ENCODE assay signal across 15 cellular contexts in genomic region chr16:49838639-49839461, GRCh38. TPM values are rescaled to one million over a fixed set of nuclear protein-coding genes. Genes with fewer than 3 reads are reported as not detected.
DNase-seq lines count a peak whose midpoint lies in the region; ATAC-seq, FAIRE-seq and TF ChIP-seq lines count a peak whose summit lies in the region.
"Had no signal": no experiment of that assay in that cellular context is flagged by ENCODE, and none has a peak within 500 bp of the region (broad histone marks: within the 10 kb centered on the region; RNA-seq: fewer than 3 reads in every experiment).

No MANE protein-coding gene starts in this region.

- TF ChIP-seq CTCF in Peyer's patch (IDR thresholded peaks at IDR 0.05) (no peak), endothelial cell of umbilical vein (IDR thresholded peaks at IDR 0.05; ENCODE audit: extremely low read depth in 1 of 2, insufficient read depth in 1 of 2, low read depth in 1 of 2, low read length in 2 of 2) (no peak), thoracic aorta (IDR thresholded peaks at IDR 0.05) (no peak)

- peaks cover 24% of the 10 kb centered on the region for H3K27me3 Mint-ChIP-seq in activated CD4-positive, alpha-beta T cell treated with anti-CD3 and anti-CD28 coated beads, Interleukin-2, amount 10 ng/mL, durations not matched to agents 7 days and 5 days

- H3K4me3 ChIP-seq in Peyer's patch (peak overlapping the region in 3 of 4 donors; percentile 2 to 25 (median 24)), endothelial cell of umbilical vein (replicated peaks in 1 of 3; ENCODE audit: insufficient read depth in 1 of 3, low read depth in 1 of 3, low read length in 3 of 3) (no peak overlapping the region), thoracic aorta (peak overlapping the region; percentile 45)

- no peak for ATAC-seq in thoracic aorta (ENCODE audit: insufficient number of reproducible peaks, low FRiP score, low read depth)
- ATAC-seq: stimulated activated naive B cell treated with anti-CD40 and anti-IgM and Interleukin-4, amounts not matched to agents 10 μg/mL and 1 μg/mL and 100 μg/mL, for 72 hours had no signal

- H3K4me2 ChIP-seq in endothelial cell of umbilical vein (ENCODE audit: insufficient read depth, low read length) = no peak overlapping the region

- peaks cover 0 to 6% of the 10 kb centered on the region in 2 donors for H3K27me3 ChIP-seq in Peyer's patch
- H3K27me3 ChIP-seq in endothelial cell of umbilical vein (ENCODE audit: control insufficient read depth in 2 of 2, insufficient read depth in 2 of 2, low read length in 2 of 2) = peaks cover 5 to 8% of the 10 kb centered on the region in 2 experiments
- no peaks in the 10 kb centered on the region for H3K27me3 ChIP-seq in thoracic aorta (replicated peaks; ENCODE audit: insufficient read depth)

- dilution Hi-C loops in endothelial cell of umbilical vein (cut with MboI; ENCODE audit: extremely low pct_ligation_motif_present, low sequenced_read_pairs) = no loop called here

- no peak overlapping the region for H3K9ac ChIP-seq in endothelial cell of umbilical vein (replicated peaks; ENCODE audit: extremely low read depth, insufficient read depth, low read length)

- no peak for FAIRE-seq in endothelial cell of umbilical vein (lab: Jason Lieb, UNC)

- H3K4me1 Mint-ChIP-seq in activated CD4-positive, alpha-beta T cell treated with anti-CD3 and anti-CD28 coated beads, Interleukin-2, amount 10 ng/mL, durations not matched to agents 7 days and 5 days = no peaks in the 10 kb centered on the region

- CTCF ChIA-PET in endothelial cell of umbilical vein (lab: Charles Lee) = no interaction called here
- CTCF ChIA-PET in activated CD4-positive, alpha-beta T cell treated with anti-CD3 and anti-CD28 coated beads, Interleukin-2, amount 10 ng/mL, durations not matched to agents 7 days and 5 days (lab: Charles Lee) = no interaction called here

- no peaks in the 10 kb centered on the region for H3K9me3 ChIP-seq in Peyer's patch
- H3K9me3 ChIP-seq in endothelial cell of umbilical vein (replicated peaks; ENCODE audit: control insufficient read depth, insufficient read depth, low read length) = no peaks in the 10 kb centered on the region
- H3K9me3 ChIP-seq in thoracic aorta = no peaks in the 10 kb centered on the region
- H3K9me3 ChIP-seq: neutrophil had no signal

- H3K4me3 Mint-ChIP-seq in activated CD4-positive, alpha-beta T cell treated with anti-CD3 and anti-CD28 coated beads, Interleukin-2, amount 10 ng/mL, durations not matched to agents 7 days and 5 days = no peak overlapping the region
- H3K4me3 Mint-ChIP-seq: stimulated activated naive B cell treated with anti-CD40 and anti-IgM and Interleukin-4, amounts not matched to agents 10 μg/mL and 1 μg/mL and 100 μg/mL, for 72 hours; T-helper 1 cell treated with Interleukin-12 subunit alpha and Interleukin-12 subunit beta and Interleukin-4 antibody, amounts not matched to agents 30 μg/mL and 1 μg/mL, for 36 hours had no signal

- H3K36me3 Mint-ChIP-seq in activated CD4-positive, alpha-beta T cell treated with anti-CD3 and anti-CD28 coated beads, Interleukin-2, amount 10 ng/mL, durations not matched to agents 7 days and 5 days (ENCODE audit: low read depth) = no peaks in the 10 kb centered on the region
- H3K36me3 Mint-ChIP-seq: stimulated activated naive B cell treated with anti-CD40 and anti-IgM and Interleukin-4, amounts not matched to agents 10 μg/mL and 1 μg/mL and 100 μg/mL, for 72 hours had no signal

- no peak overlapping the region for H3K27ac Mint-ChIP-seq in activated CD4-positive, alpha-beta T cell treated with anti-CD3 and anti-CD28 coated beads, Interleukin-2, amount 10 ng/mL, durations not matched to agents 7 days and 5 days
- H3K27ac Mint-ChIP-seq: stimulated activated naive B cell treated with anti-CD40 and anti-IgM and Interleukin-4, amounts not matched to agents 10 μg/mL and 1 μg/mL and 100 μg/mL, for 72 hours; T-helper 1 cell treated with Interleukin-12 subunit alpha and Interleukin-12 subunit beta and Interleukin-4 antibody, amounts not matched to agents 30 μg/mL and 1 μg/mL, for 36 hours had no signal

- no peaks in the 10 kb centered on the region for H4K20me1 ChIP-seq in endothelial cell of umbilical vein (replicated peaks; ENCODE audit: control insufficient read depth, extremely low read depth, insufficient read depth, low read length)

- DNase-seq in Peyer's patch (no peak), endothelial cell of umbilical vein (ENCODE audit: low read depth, low spot score) (no peak), left kidney (ENCODE audit: low read depth, low spot score) (peak; percentile 76), thoracic aorta (ENCODE audit: low spot score) (no peak), SHP77 treated with DMSO at 0.1 percent for 48 hours (lab: John Stamatoyannopoulos, UW) (no peak), NCI-H510A (lab: John Stamatoyannopoulos, UW) (no peak)
- no peak for DNase-seq in activated CD4-positive, alpha-beta T cell treated with anti-CD3 and anti-CD28 coated beads, Interleukin-2, amount 10 ng/mL, durations not matched to agents 7 days and 5 days
- DNase-seq: activated CD4-positive, alpha-beta T cell treated with anti-CD3 and anti-CD28 coated beads for 48 hours; Calu3; GOT3; NCI-H1048; stimulated activated CD4-positive, alpha-beta T cell treated with anti-CD3 and anti-CD28 coated beads, Interleukin-2, amount 100 ng/mL, for 24 hours; stimulated activated naive B cell treated with anti-CD40 and anti-IgM and Interleukin-4, amounts not matched to agents 10 μg/mL and 1 μg/mL and 100 μg/mL, for 72 hours had no signal

- peaks cover 0 to 28% (median 3%) of the 10 kb centered on the region in 4 donors for H3K4me1 ChIP-seq in Peyer's patch
- H3K4me1 ChIP-seq in endothelial cell of umbilical vein (ENCODE audit: control insufficient read depth, extremely low read depth, insufficient read depth, low read length) = peaks cover 2% of the 10 kb centered on the region
- peaks cover 34 to 58% of the 10 kb centered on the region in 2 donors for H3K4me1 ChIP-seq in thoracic aorta (ENCODE audit: control insufficient read depth in 1 of 2, low read depth in 2 of 2)

- POLR2A ChIA-PET in endothelial cell of umbilical vein (lab: Charles Lee) = no interaction called here
- POLR2A ChIA-PET in activated CD4-positive, alpha-beta T cell treated with anti-CD3 and anti-CD28 coated beads, Interleukin-2, amount 10 ng/mL, durations not matched to agents 7 days and 5 days (lab: Charles Lee) = no interaction called here

- no peak overlapping the region for H2AFZ ChIP-seq in endothelial cell of umbilical vein (ENCODE audit: low read depth, low read length)

- H3K79me2 ChIP-seq in endothelial cell of umbilical vein (ENCODE audit: control insufficient read depth, insufficient read depth, low read length) = no peaks in the 10 kb centered on the region

- intact Hi-C loops in endothelial cell of umbilical vein (cut with micrococcal nuclease) = no loop called here

- no TSS peak for BruUV-seq in endothelial cell of umbilical vein (replicated peaks; lab: Mats Ljungman, UMichigan)

- no peaks in the 10 kb centered on the region for H3K9me1 ChIP-seq in endothelial cell of umbilical vein (replicated peaks; ENCODE audit: control insufficient read depth, extremely low read depth, insufficient read depth, low read length)

- TF ChIP-seq POLR2A in Peyer's patch (IDR thresholded peaks at IDR 0.05) = no peak
- no peak for TF ChIP-seq POLR2A in endothelial cell of umbilical vein (IDR thresholded peaks at IDR 0.05; ENCODE audit: low read depth, low read length)

- no peaks in the 10 kb centered on the region for H3K9me3 Mint-ChIP-seq in activated CD4-positive, alpha-beta T cell treated with anti-CD3 and anti-CD28 coated beads, Interleukin-2, amount 10 ng/mL, durations not matched to agents 7 days and 5 days
- H3K9me3 Mint-ChIP-seq: stimulated activated naive B cell treated with anti-CD40 and anti-IgM and Interleukin-4, amounts not matched to agents 10 μg/mL and 1 μg/mL and 100 μg/mL, for 72 hours; T-helper 1 cell treated with Interleukin-12 subunit alpha and Interleukin-12 subunit beta and Interleukin-4 antibody, amounts not matched to agents 30 μg/mL and 1 μg/mL, for 36 hours had no signal

- H3K27ac ChIP-seq in Peyer's patch (peak overlapping the region; percentile 22 to 66 (median 56)), endothelial cell of umbilical vein (ENCODE audit: insufficient read depth, low read depth, low read length) (no peak overlapping the region), thoracic aorta (peak overlapping the region in 1 of 2 donors; percentile 17)
- H3K27ac ChIP-seq: neutrophil had no signal

- H3K36me3 ChIP-seq in Peyer's patch = no peaks in the 10 kb centered on the region
- H3K36me3 ChIP-seq in endothelial cell of umbilical vein (ENCODE audit: control insufficient read depth in 2 of 2, extremely low read depth in 1 of 2, insufficient read depth in 2 of 2, low read length in 2 of 2) = no peaks in the 10 kb centered on the region
- H3K36me3 ChIP-seq in thoracic aorta = no peaks in the 10 kb centered on the region
- H3K36me3 ChIP-seq: neutrophil had no signal

TF ChIP-seq in endothelial cell of umbilical vein, 7 proteins besides CTCF, POLR2A, EP300 and RAD21:
- TF ChIP-seq FOS (IDR thresholded peaks at IDR 0.05; ENCODE audit: borderline replicate concordance, insufficient read depth, low read length) (no peak), EZH2 (IDR thresholded peaks at IDR 0.05; ENCODE audit: borderline replicate concordance, low read depth, low read length, severe bottlenecking) (peak; percentile 73), JUN (IDR thresholded peaks at IDR 0.05; ENCODE audit: borderline replicate concordance, insufficient read depth, insufficient read length, low read depth) (no peak), MYC (IDR thresholded peaks at IDR 0.05; ENCODE audit: low read depth, low read length) (no peak), GATA2 (IDR thresholded peaks at IDR 0.05; ENCODE audit: insufficient read depth, insufficient read length, low read depth, low read length) (no peak)

RNA-seq across cellular contexts. Expression of gene ZNF423, which starts 17.1 kb away (rescaled TPM):
- 10 to 100 TPM in 1 of 4 donors, 1 to 10 TPM in 3; 1.4 to 20.6 (median 4.7) TPM for total RNA-seq in Peyer's patch
- total RNA-seq in endothelial cell of umbilical vein = 3.2 and 8.1 TPM in 2 replicates
- 2.2 and 2.3 TPM in 2 replicates for polyA plus RNA-seq in endothelial cell of umbilical vein
- polyA plus RNA-seq in endothelial cell of umbilical vein (2011; cell fraction: cytosol; rRNA removed) = 2.8 and 3.1 TPM in 2 replicates
- polyA plus RNA-seq in endothelial cell of umbilical vein (2011; cell fraction: nucleus; rRNA removed) = 3.6 and 4.9 TPM in 2 replicates
- polyA plus RNA-seq in endothelial cell of umbilical vein (2012) = 3.7 and 7.0 TPM in 2 replicates
- 6.1 and 6.5 TPM in 2 replicates for polyA minus RNA-seq in endothelial cell of umbilical vein
- polyA minus RNA-seq in endothelial cell of umbilical vein (2011; cell fraction: cytosol; rRNA and poly(A)+ RNA removed) = not detected
- polyA minus RNA-seq in endothelial cell of umbilical vein (2011; cell fraction: nucleus; rRNA and poly(A)+ RNA removed) = 5.2 and 7.6 TPM in 2 replicates
- total RNA-seq in thoracic aorta = 10 to 100 TPM; 16.2 to 22.9 TPM
- not detected for total RNA-seq in activated CD4-positive, alpha-beta T cell treated with anti-CD3 and anti-CD28 coated beads, Interleukin-2, amount 10 ng/mL, durations not matched to agents 7 days and 5 days
- total RNA-seq: Calu3 had no signal

Comparison
In these comparisons a context has a peak if more than half of its experiments do, and no peak if none do; other contexts are left out.
1. H3K4me3 ChIP-seq: peak in Peyer's patch (3 of 4) and thoracic aorta (single experiment); none in endothelial cell of umbilical vein (0 of 3).